Comparison of ENCODE assay signal across 15 cellular contexts in genomic region chr6:18330548-18331066, GRCh38. TPM values are rescaled to one million over a fixed set of nuclear protein-coding genes. Genes with fewer than 3 reads are reported as not detected.
A peak's percentile ranks its signal among the peaks of the same experiment; 100 is the strongest.
DNase-seq lines count a peak whose midpoint lies in the region; ATAC-seq and TF ChIP-seq lines count a peak whose summit lies in the region.
"Had no signal": no experiment of that assay in that cellular context is flagged by ENCODE, and none has a peak within 500 bp of the region (broad histone marks: within the 10 kb centered on the region; RNA-seq: fewer than 3 reads in every experiment).

No MANE protein-coding gene starts in this region.

- H3K27me3 Mint-ChIP-seq in IgD-negative memory B cell = no peaks in the 10 kb centered on the region
- H3K27me3 Mint-ChIP-seq: type B pancreatic cell had no signal

- H3K4me2 ChIP-seq in smooth muscle cell = no peak overlapping the region

- peaks cover 0 to 5% (median 0%) of the 10 kb centered on the region in 11 donors for H3K9me3 ChIP-seq in heart right ventricle
- no peaks in the 10 kb centered on the region for H3K9me3 ChIP-seq in smooth muscle cell (replicated peaks; ENCODE audit: low read depth)
- H3K9me3 ChIP-seq in A673 (ENCODE audit: low read depth, low read length, poor library complexity, severe bottlenecking) = no peaks in the 10 kb centered on the region

- DNase-seq in heart right ventricle = no peak
- no peak for DNase-seq in smooth muscle cell (lab: John Stamatoyannopoulos, UW; ENCODE audit: unreplicated experiment)
- no peak for DNase-seq in 8988T
- DNase-seq in activated T-cell treated with anti-CD3 and anti-CD28 coated beads for 4 hours = no peak
- DNase-seq in A673 (ENCODE audit: low spot score) = no peak
- DNase-seq: activated CD4-positive, alpha-beta T cell treated with anti-CD3 and anti-CD28 coated beads, Interleukin-2, amount 10 ng/mL, durations not matched to agents 7 days and 5 days; activated naive CD4-positive, alpha-beta T cell treated with anti-CD3 and anti-CD28 coated beads for 36 hours; Calu3; cerebellar nuclear complex; posterior cingulate gyrus; SHP77 treated with DMSO at 0.1 percent for 48 hours had no signal

- ATAC-seq in GM19395 (IDR thresholded peaks at IDR 0.05; ENCODE audit: unreplicated experiment) (peak; percentile 42), heart right ventricle (peak in 7 of 8 donors; percentile 37 to 76 (median 68)), HG03095 (IDR thresholded peaks at IDR 0.05; ENCODE audit: unreplicated experiment) (no peak)

- H3K9ac ChIP-seq in smooth muscle cell (ENCODE audit: low read depth) = no peak overlapping the region

- CTCF ChIA-PET in A673 (lab: Charles Lee) = no interaction called here

- H3K4me3 ChIP-seq in heart right ventricle (peak overlapping the region in 1 of 10 donors; percentile 12), smooth muscle cell (no peak overlapping the region), A673 (ENCODE audit: low read depth, low read length, poor library complexity, severe bottlenecking) (no peak overlapping the region)

- intact Hi-C loops in heart right ventricle (cut with DNase I) (loop anchor here in 1 of 10 donors (5.0 kb wide), 1 partner anchor 57 kb away; the partner anchor contains the start of gene RNF144B), A673 (cut with micrococcal nuclease; ENCODE audit: unreplicated experiment) (no loop called here)

- no peaks in the 10 kb centered on the region for H3K79me2 ChIP-seq in smooth muscle cell (ENCODE audit: low read depth)

- no peaks in the 10 kb centered on the region for H3K9me3 Mint-ChIP-seq in IgD-negative memory B cell
- H3K9me3 Mint-ChIP-seq: activated CD4-positive, alpha-beta T cell treated with anti-CD3 and anti-CD28 coated beads, Interleukin-2, amount 10 ng/mL, durations not matched to agents 7 days and 5 days; activated naive CD4-positive, alpha-beta T cell treated with anti-CD3 and anti-CD28 coated beads for 36 hours; type B pancreatic cell had no signal

- H3K27ac Mint-ChIP-seq in IgD-negative memory B cell = peak overlapping the region; percentile 13 to 76 (median 69)
- H3K27ac Mint-ChIP-seq: activated CD4-positive, alpha-beta T cell treated with anti-CD3 and anti-CD28 coated beads, Interleukin-2, amount 10 ng/mL, durations not matched to agents 7 days and 5 days; activated naive CD4-positive, alpha-beta T cell treated with anti-CD3 and anti-CD28 coated beads for 36 hours; type B pancreatic cell had no signal

- POLR2A ChIA-PET in A673 (lab: Charles Lee; ENCODE audit: low non-redundant PET) = no interaction called here

- BruUV-seq in A673 (replicated peaks; lab: Mats Ljungman, UMichigan) = no TSS peak

- 79 to 81% methylated on average over 6 of the region's 6 CpGs for WGBS in heart right ventricle, 2 donors
- 84% methylated on average over 6 of the region's 6 CpGs for WGBS in smooth muscle cell (ENCODE audit: low lambda C conversion rate)

- no peaks in the 10 kb centered on the region for H3F3A ChIP-seq in smooth muscle cell (ENCODE audit: low read depth)

- H3K27ac ChIP-seq in heart right ventricle (peak overlapping the region in 3 of 10 donors; percentile 19 to 89 (median 31)), smooth muscle cell (ENCODE audit: low read depth) (no peak overlapping the region), A673 (ENCODE audit: low read depth, low read length, poor library complexity, severe bottlenecking) (no peak overlapping the region)

- TF ChIP-seq CTCF in heart right ventricle (IDR thresholded peaks at IDR 0.05) (no peak), smooth muscle cell (IDR thresholded peaks at IDR 0.05; ENCODE audit: borderline replicate concordance, insufficient read depth, poor library complexity, severe bottlenecking) (no peak), A673 (conservative IDR thresholded peaks at IDR 0.05; ENCODE audit: low read depth, low read length) (no peak)

- H3K36me3 ChIP-seq in heart right ventricle (no peaks in the 10 kb centered on the region), smooth muscle cell (ENCODE audit: low read depth) (no peaks in the 10 kb centered on the region), A673 (ENCODE audit: insufficient read depth, low read length, poor library complexity, severe bottlenecking) (no peaks in the 10 kb centered on the region)

- peaks cover 26 to 43% (median 29%) of the 10 kb centered on the region in 3 donors for H3K4me1 Mint-ChIP-seq in IgD-negative memory B cell

- peaks cover 0 to 26% (median 0%) of the 10 kb centered on the region in 9 donors for H3K4me1 ChIP-seq in heart right ventricle
- H3K4me1 ChIP-seq in smooth muscle cell (ENCODE audit: low read depth) = no peaks in the 10 kb centered on the region
- H3K4me1 ChIP-seq in A673 (ENCODE audit: insufficient read depth, low read length, poor library complexity, severe bottlenecking) = peaks cover 13% of the 10 kb centered on the region

- no peaks in the 10 kb centered on the region for H3K27me3 ChIP-seq in heart right ventricle
- H3K27me3 ChIP-seq in smooth muscle cell (ENCODE audit: low read depth) = no peaks in the 10 kb centered on the region
- H3K27me3 ChIP-seq in A673 (replicated peaks; ENCODE audit: insufficient read depth, low read depth, low read length, poor library complexity) = no peaks in the 10 kb centered on the region

- H3K36me3 Mint-ChIP-seq in IgD-negative memory B cell = no peaks in the 10 kb centered on the region
- H3K36me3 Mint-ChIP-seq: type B pancreatic cell had no signal

- H2AFZ ChIP-seq in smooth muscle cell (ENCODE audit: low read depth) = peak overlapping the region; percentile 37

- H3K4me3 Mint-ChIP-seq in IgD-negative memory B cell = peak overlapping the region in 2 of 4 donors; percentile 6 to 42
- H3K4me3 Mint-ChIP-seq: activated CD4-positive, alpha-beta T cell treated with anti-CD3 and anti-CD28 coated beads, Interleukin-2, amount 10 ng/mL, durations not matched to agents 7 days and 5 days; activated naive CD4-positive, alpha-beta T cell treated with anti-CD3 and anti-CD28 coated beads for 36 hours; type B pancreatic cell had no signal

- H4K20me1 ChIP-seq in smooth muscle cell (ENCODE audit: low read depth) = no peaks in the 10 kb centered on the region

RNA-seq across cellular contexts. Expression of gene RNF144B, which starts 56.5 kb away (rescaled TPM):
- polyA plus RNA-seq in IgD-negative memory B cell (6.2 TPM), heart right ventricle (1 to 10 TPM; 6.1 to 8.3 TPM), smooth muscle cell (3.1 and 3.4 TPM in 2 replicates)
- total RNA-seq in heart right ventricle (10 to 100 TPM in 5 of 10 donors, 1 to 10 TPM in 5; 4.6 to 25.5 (median 12.1) TPM), smooth muscle cell (10.9 and 11.2 TPM in 2 replicates), A673 (2021) (0.82 and 1.0 TPM in 2 replicates)
